In the genomic region with DNA sequence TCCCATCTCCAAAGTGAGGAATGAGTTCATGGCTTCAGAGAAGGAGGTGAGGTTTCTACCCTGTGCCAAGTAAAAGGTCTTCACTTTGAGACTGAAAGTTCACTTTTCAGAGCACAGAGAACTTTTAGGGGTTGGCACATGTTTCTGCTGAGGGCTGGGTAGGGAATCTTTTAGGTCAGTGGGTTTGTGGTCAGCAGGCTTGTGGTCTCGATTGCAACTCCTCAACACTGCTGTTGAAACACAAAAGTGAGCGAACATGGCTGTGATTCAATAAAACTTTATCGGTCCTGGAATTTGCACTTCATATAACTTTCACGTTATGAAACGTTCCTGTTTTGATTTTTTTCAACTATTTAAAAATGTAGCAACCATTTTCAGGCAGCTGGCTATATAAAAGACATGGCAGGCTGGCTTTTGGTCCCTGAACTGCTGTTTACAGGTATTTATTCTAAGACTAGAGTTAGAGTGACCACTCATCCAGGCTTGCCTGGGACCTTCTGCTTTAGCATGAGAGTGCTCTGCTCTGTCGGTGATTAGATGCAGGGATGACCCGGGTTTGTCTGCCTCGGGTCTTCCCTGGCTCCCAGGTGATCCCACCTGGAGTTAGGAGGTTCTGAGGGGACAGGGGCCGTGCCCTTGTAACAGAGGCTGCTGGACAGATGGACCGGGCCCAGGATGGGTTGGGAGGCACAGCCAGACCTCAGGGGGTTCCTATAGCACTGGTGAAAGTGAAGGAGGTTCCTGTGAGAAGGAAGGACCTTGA, we compare ENCODE assay signal across 12 cellular contexts.
DNase-seq lines count a peak whose midpoint lies in the region; ATAC-seq and TF ChIP-seq lines count a peak whose summit lies in the region.
"Had no signal": no experiment of that assay in that cellular context is flagged by ENCODE, and none has a peak within 500 bp of the region (broad histone marks: within the 10 kb centered on the region; RNA-seq: fewer than 3 reads in every experiment).

No MANE protein-coding gene starts in this region.

- peak; percentile 24 for ATAC-seq in activated CD4-positive, alpha-beta T cell treated with anti-CD3 and anti-CD28 coated beads for 36 hours
- no peak for ATAC-seq in foreskin keratinocyte
- ATAC-seq: left lobe of liver had no signal

- peak overlapping the region; percentile 83 for H3K27ac Mint-ChIP-seq in activated CD4-positive, alpha-beta T cell treated with anti-CD3 and anti-CD28 coated beads for 36 hours

- peak overlapping the region; percentile 51 for H3K4me3 Mint-ChIP-seq in activated CD4-positive, alpha-beta T cell treated with anti-CD3 and anti-CD28 coated beads for 36 hours
- H3K4me3 Mint-ChIP-seq: neural crest cell had no signal

- peaks cover 17% of the 10 kb centered on the region for H3K4me1 ChIP-seq in foreskin keratinocyte

- H3K9me3 ChIP-seq in KOPT-K1 (ENCODE audit: insufficient read depth, low read length, poor library complexity, severe bottlenecking) = no peaks in the 10 kb centered on the region

- no peaks in the 10 kb centered on the region for H3K36me3 ChIP-seq in KOPT-K1 (ENCODE audit: insufficient read depth, low read length)

- POLR2A ChIA-PET in activated CD4-positive, alpha-beta T cell treated with anti-CD3 and anti-CD28 coated beads for 36 hours (lab: Charles Lee) = no interaction called here
- POLR2A ChIA-PET in GM10248 (lab: Yijun Ruan, JAX) = no interaction called here

- H3K27me3 Mint-ChIP-seq in activated CD4-positive, alpha-beta T cell treated with anti-CD3 and anti-CD28 coated beads for 36 hours = no peaks in the 10 kb centered on the region

- H3K4me1 Mint-ChIP-seq in activated CD4-positive, alpha-beta T cell treated with anti-CD3 and anti-CD28 coated beads for 36 hours = peaks cover 52% of the 10 kb centered on the region

- H3K9me3 Mint-ChIP-seq in activated CD4-positive, alpha-beta T cell treated with anti-CD3 and anti-CD28 coated beads for 36 hours (ENCODE audit: low read depth) = no peaks in the 10 kb centered on the region

- CTCF ChIA-PET in activated CD4-positive, alpha-beta T cell treated with anti-CD3 and anti-CD28 coated beads for 36 hours (lab: Charles Lee) = interaction anchor here (1.1 to 2.8 kb wide), 3 partner anchors 11 to 186 kb away, joined by 4 to 23 read pairs (median 5); no protein-coding TSS in a partner anchor
- CTCF ChIA-PET in GM10248 (lab: Yijun Ruan, JAX) = interaction anchor here (1.0 to 5.4 kb wide), 3 partner anchors 10 to 20 kb away, joined by 3 to 32 read pairs (median 3); no protein-coding TSS in a partner anchor

- TF ChIP-seq CTCF in VCaP (conservative IDR thresholded peaks at IDR 0.05) (no peak), foreskin keratinocyte (conservative IDR thresholded peaks at IDR 0.05) (no peak), GM10248 (IDR thresholded peaks at IDR 0.05; ENCODE audit: control extremely low read depth, extremely low read depth, low read depth, missing control alignments) (no peak)

- H3K27ac ChIP-seq in KOPT-K1 (ENCODE audit: low read depth, low read length, poor library complexity, severe bottlenecking) (peak overlapping the region; percentile 56), VCaP (peak overlapping the region; percentile 89; the same call in 1 of the 2 replicates), foreskin keratinocyte (peak overlapping the region; percentile 70)

- no peaks in the 10 kb centered on the region for H3K36me3 Mint-ChIP-seq in activated CD4-positive, alpha-beta T cell treated with anti-CD3 and anti-CD28 coated beads for 36 hours (ENCODE audit: low read depth)

- H3K27me3 ChIP-seq in foreskin keratinocyte = no peaks in the 10 kb centered on the region

- intact Hi-C loops in activated CD4-positive, alpha-beta T cell treated with anti-CD3 and anti-CD28 coated beads for 36 hours (cut with DNase I, micrococcal nuclease) = loop anchor here (2.0 to 5.0 kb wide), 2 partner anchors 72 to 223 kb away; a partner anchor contains a TSS

- DNase-seq in activated CD4-positive, alpha-beta T cell treated with anti-CD3 and anti-CD28 coated beads for 36 hours = peak; percentile 73
- DNase-seq in activated CD4-positive, alpha-beta T cell treated with anti-CD3 and anti-CD28 coated beads, Interleukin-2, amount 50 U/mL, for 4 hours = no peak
- no peak for DNase-seq in foreskin keratinocyte
- no peak for DNase-seq in HuH-7.5 (ENCODE audit: low spot score)
- no peak for DNase-seq in effector CD4-positive, alpha-beta T cell
- no peak for DNase-seq in GM10248 (ENCODE audit: extremely low spot score)
- DNase-seq: head of caudate nucleus, NCI-H1930 had no signal
